1 cellular context compared by ENCODE assay signal in genomic region chr16:3101018-3101840, GRCh38.
TF ChIP-seq lines count a peak whose summit lies in the region.

No MANE protein-coding gene starts in this region.

TF ChIP-seq in K562, 482 proteins besides CTCF, POLR2A, EP300 and RAD21 (continued from another document and continues in another):
- TF ChIP-seq SMARCA4 (IDR thresholded peaks at IDR 0.05), result peak; percentile 79
- TF ChIP-seq SMARCA5 (IDR thresholded peaks at IDR 0.05), result peak; percentile 11; the same call in 1 of the 2 replicates
- no peak for TF ChIP-seq E2F3 (CRISPR knock-in tag; IDR thresholded peaks at IDR 0.05)
- no peak for TF ChIP-seq KLF13 (tag; IDR thresholded peaks at IDR 0.05; ENCODE audit: borderline replicate concordance, low read depth)
- no peak for TF ChIP-seq ZNF398 (CRISPR knock-in tag; IDR thresholded peaks at IDR 0.05)
- 0 out of 2 replicates have a peak, but pooled peaks have one; percentile 27 for TF ChIP-seq NR2C1 (IDR thresholded peaks at IDR 0.05)
- TF ChIP-seq NR2C1 (tag; IDR thresholded peaks at IDR 0.05), result no peak
- TF ChIP-seq RBM25 (IDR thresholded peaks at IDR 0.05; ENCODE audit: low read depth, low read length, severe bottlenecking), result no peak
- TF ChIP-seq E4F1 (CRISPR knock-in tag; IDR thresholded peaks at IDR 0.05; ENCODE audit: borderline replicate concordance), result no peak
- TF ChIP-seq CBFB (CRISPR knock-in tag; IDR thresholded peaks at IDR 0.05), result 0 out of 2 replicates have a peak, but pooled peaks have one; percentile 24
- TF ChIP-seq HDAC2 (IDR thresholded peaks at IDR 0.05), result no peak
- no peak for TF ChIP-seq NCOA6 (IDR thresholded peaks at IDR 0.05)
- TF ChIP-seq ZNF384 (IDR thresholded peaks at IDR 0.05; ENCODE audit: low read depth, low read length), result peak; percentile 46; the same call in 1 of the 2 replicates
- no peak for TF ChIP-seq ZNF707 (CRISPR knock-in tag; conservative IDR thresholded peaks at IDR 0.05)
- no peak for TF ChIP-seq CBX3 (IDR thresholded peaks at IDR 0.05; ENCODE audit: borderline replicate concordance in 1 of 2, low read length in 2 of 2)
- no peak for TF ChIP-seq CREB1 (IDR thresholded peaks at IDR 0.05)
- TF ChIP-seq CREB1 (CRISPR knock-in tag; IDR thresholded peaks at IDR 0.05), result peak; percentile 35; the same call in 1 of the 2 replicates
- no peak for TF ChIP-seq SREBF2 (CRISPR knock-in tag; IDR thresholded peaks at IDR 0.05)
- no peak for TF ChIP-seq ZNF311 (CRISPR knock-in tag; IDR thresholded peaks at IDR 0.05)
- no peak for TF ChIP-seq POLR3G (IDR thresholded peaks at IDR 0.05; ENCODE audit: extremely low read depth, insufficient read length, insufficient replicate concordance)
- TF ChIP-seq NFRKB (IDR thresholded peaks at IDR 0.05; ENCODE audit: low read depth), result 0 out of 2 replicates have a peak, but pooled peaks have one; percentile 16
- TF ChIP-seq ZBTB5 (IDR thresholded peaks at IDR 0.05), result peak; percentile 92
- no peak; the same call in 1 of the 2 replicates for TF ChIP-seq ADNP (tag; IDR thresholded peaks at IDR 0.05)
- no peak for TF ChIP-seq ZNF592 (IDR thresholded peaks at IDR 0.05)
- TF ChIP-seq CREB3L1 (IDR thresholded peaks at IDR 0.05; ENCODE audit: borderline replicate concordance, low read depth), result no peak
- TF ChIP-seq ZEB2 (IDR thresholded peaks at IDR 0.05), result no peak
- peak; percentile 77 for TF ChIP-seq CREM (IDR thresholded peaks at IDR 0.05; ENCODE audit: low read depth)
- no peak for TF ChIP-seq SAFB (IDR thresholded peaks at IDR 0.05; ENCODE audit: borderline replicate concordance, low read depth, low read length)
- TF ChIP-seq MTF1 (CRISPR knock-in tag; IDR thresholded peaks at IDR 0.05; ENCODE audit: borderline replicate concordance), result no peak
- no peak for TF ChIP-seq ZBTB34 (CRISPR knock-in tag; IDR thresholded peaks at IDR 0.05)
- no peak for TF ChIP-seq ATF7 (IDR thresholded peaks at IDR 0.05)
- no peak for TF ChIP-seq GATAD2A (IDR thresholded peaks at IDR 0.05)
- TF ChIP-seq EGR1 (conservative IDR thresholded peaks at IDR 0.05), result no peak
- TF ChIP-seq BRD4 (IDR thresholded peaks at IDR 0.05), result no peak
- TF ChIP-seq ESRRA (IDR thresholded peaks at IDR 0.05; ENCODE audit: borderline replicate concordance, low read depth), result no peak
- peak; percentile 90 for TF ChIP-seq ZBTB7A (IDR thresholded peaks at IDR 0.05; ENCODE audit: borderline replicate concordance, control insufficient read depth, low read depth, low read length)
- TF ChIP-seq SLC30A9 (CRISPR knock-in tag; IDR thresholded peaks at IDR 0.05), result no peak
- no peak for TF ChIP-seq SOX6 (IDR thresholded peaks at IDR 0.05)
- TF ChIP-seq PATZ1 (CRISPR knock-in tag; IDR thresholded peaks at IDR 0.05; ENCODE audit: borderline replicate concordance), result no peak
- TF ChIP-seq BHLHE40 (IDR thresholded peaks at IDR 0.05; ENCODE audit: low read length), result peak; percentile 63
- peak; percentile 72; the same call in 1 of the 2 replicates for TF ChIP-seq ARID2 (IDR thresholded peaks at IDR 0.05)
- no peak for TF ChIP-seq PRMT5 (CRISPR knock-in tag; IDR thresholded peaks at IDR 0.05)
- TF ChIP-seq CC2D1A (IDR thresholded peaks at IDR 0.05), result peak; percentile 78; the same call in 1 of the 2 replicates
- TF ChIP-seq E2F6 (IDR thresholded peaks at IDR 0.05; ENCODE audit: borderline replicate concordance in 1 of 2, extremely low read depth in 1 of 2, insufficient read depth in 1 of 2, insufficient read length in 1 of 2, low read depth in 1 of 2, low read length in 1 of 2, poor library complexity in 1 of 2, severe bottlenecking in 1 of 2), result peak in 1 of 2 experiments; percentile 33
- TF ChIP-seq CEBPB (tag; IDR thresholded peaks at IDR 0.05), result no peak
- no peak for TF ChIP-seq HMBOX1 (IDR thresholded peaks at IDR 0.05)
- no peak for TF ChIP-seq SMARCC2 (IDR thresholded peaks at IDR 0.05; ENCODE audit: low read depth)
- no peak for TF ChIP-seq ESRRB (CRISPR knock-in tag; IDR thresholded peaks at IDR 0.05; ENCODE audit: borderline replicate concordance)
- no peak for TF ChIP-seq ELK1 (CRISPR knock-in tag; IDR thresholded peaks at IDR 0.05)
